26 cellular contexts compared by ENCODE assay signal in genomic region chr7:128959296-128959695, GRCh38. TPM values are rescaled to one million over a fixed set of nuclear protein-coding genes. Genes with fewer than 3 reads are reported as not detected.
DNase-seq lines count a peak whose midpoint lies in the region; ATAC-seq and TF ChIP-seq lines count a peak whose summit lies in the region.
"Had no signal": no experiment of that assay in that cellular context is flagged by ENCODE, and none has a peak within 500 bp of the region (broad histone marks: within the 10 kb centered on the region; RNA-seq: fewer than 3 reads in every experiment).

No MANE protein-coding gene starts in this region.

- H3K36me3 ChIP-seq in transverse colon, result peaks cover 0 to 36% (median 16%) of the 10 kb centered on the region in 4 donors
- peaks cover 7% of the 10 kb centered on the region; the same call in 1 of the 2 replicates for H3K36me3 ChIP-seq in MG63

- H3K9me3 ChIP-seq in transverse colon (no peaks in the 10 kb centered on the region), MG63 (no peaks in the 10 kb centered on the region)

- peaks cover 12% of the 10 kb centered on the region for H3K36me3 Mint-ChIP-seq in activated naive CD8-positive, alpha-beta T cell
- peaks cover 59% of the 10 kb centered on the region for H3K36me3 Mint-ChIP-seq in activated naive CD8-positive, alpha-beta T cell treated with anti-CD3 and anti-CD28 coated beads, Interleukin-2, amount 50 U/mL, for 24 hours (ENCODE audit: low read depth)
- H3K36me3 Mint-ChIP-seq in stimulated activated memory B cell treated with anti-CD40 and anti-IgM and Interleukin-4, amounts not matched to agents 10 μg/mL and 1 μg/mL and 100 μg/mL, for 72 hours, result peaks cover 74% of the 10 kb centered on the region

- H3K27ac Mint-ChIP-seq in activated naive CD8-positive, alpha-beta T cell, result peak overlapping the region; percentile 54
- H3K27ac Mint-ChIP-seq in activated naive CD8-positive, alpha-beta T cell treated with anti-CD3 and anti-CD28 coated beads, Interleukin-2, amount 50 U/mL, for 24 hours, result no peak overlapping the region
- H3K27ac Mint-ChIP-seq in stimulated activated memory B cell treated with anti-CD40 and anti-IgM and Interleukin-4, amounts not matched to agents 10 μg/mL and 1 μg/mL and 100 μg/mL, for 72 hours, result peak overlapping the region; percentile 76
- H3K27ac Mint-ChIP-seq: HFFc6 had no signal

- in situ Hi-C loops in transverse colon (cut with MboI; ENCODE audit: low pct_ligation_motif_present in 1 of 4, low pct_unique_long_range_greater_than_20kb in 1 of 4, low sequenced_read_pairs in 3 of 4), result loop anchor here in 1 of 4 donors (25.0 kb wide), 2 partner anchors 97 to 128 kb away; partner anchors contain the start of gene ATP6V1F

- H3K27me3 ChIP-seq in transverse colon (no peaks in the 10 kb centered on the region), MG63 (no peaks in the 10 kb centered on the region)

- H3K9me3 Mint-ChIP-seq in activated naive CD8-positive, alpha-beta T cell (ENCODE audit: low read depth), result no peaks in the 10 kb centered on the region
- no peaks in the 10 kb centered on the region for H3K9me3 Mint-ChIP-seq in activated naive CD8-positive, alpha-beta T cell treated with anti-CD3 and anti-CD28 coated beads, Interleukin-2, amount 50 U/mL, for 24 hours
- H3K9me3 Mint-ChIP-seq in stimulated activated memory B cell treated with anti-CD40 and anti-IgM and Interleukin-4, amounts not matched to agents 10 μg/mL and 1 μg/mL and 100 μg/mL, for 72 hours, result no peaks in the 10 kb centered on the region
- H3K9me3 Mint-ChIP-seq: H9, HFFc6 had no signal

- H3K4me3 ChIP-seq in transverse colon (no peak overlapping the region), MG63 (no peak overlapping the region)
- H3K4me3 ChIP-seq: GM23248 had no signal

- intact Hi-C loops in transverse colon (cut with DNase I; ENCODE audit: low total_unique reads), result no loop called here

- TF ChIP-seq CTCF in VCaP (conservative IDR thresholded peaks at IDR 0.05) (no peak), transverse colon (IDR thresholded peaks at IDR 0.05) (no peak)

- 91 to 93% methylated on average over 4 of the region's 4 CpGs for WGBS in transverse colon (ENCODE audit: low coverage in 1 of 2), 2 donors

- no peak for TF ChIP-seq POLR2A in transverse colon (IDR thresholded peaks at IDR 0.05)

- DNase-seq in activated CD4-positive, alpha-beta T cell treated with anti-CD3 and anti-CD28 coated beads for 48 hours, result peak; percentile 36
- no peak for DNase-seq in activated CD4-positive, alpha-beta T cell treated with anti-CD3 and anti-CD28 coated beads, Interleukin-2, amount 50 U/mL, for 4 hours
- no peak for DNase-seq in activated naive CD8-positive, alpha-beta T cell treated with anti-CD3 and anti-CD28 coated beads, Interleukin-2, amount 50 U/mL, for 24 hours
- no peak for DNase-seq in transverse colon
- DNase-seq in MG63, result no peak
- DNase-seq: AML-193; DMS53; GDM1; GM23248; H9; HFFc6; Karpas-422; NCI-H1048; NCI-H1436; NCI-H187 treated with DMSO at 0.1 percent for 48 hours; NCI-H2107; NCI-H446 treated with DMSO at 0.1 percent for 48 hours; NCI-H526 treated with DMSO at 0.1 percent for 48 hours; NK-92 treated with Interleukin-12 subunit alpha and Interleukin-12 subunit beta, amount 100 ng/mL, for 24 hours; SHP77 treated with DMSO at 0.1 percent for 48 hours had no signal

- ATAC-seq in activated naive CD8-positive, alpha-beta T cell treated with anti-CD3 and anti-CD28 coated beads, Interleukin-2, amount 50 U/mL, for 24 hours, result no peak
- ATAC-seq in stimulated activated memory B cell treated with anti-CD40 and anti-IgM and Interleukin-4, amounts not matched to agents 10 μg/mL and 1 μg/mL and 100 μg/mL, for 72 hours, result no peak

- H3K4me1 Mint-ChIP-seq in activated naive CD8-positive, alpha-beta T cell (ENCODE audit: low read depth), result peaks cover 21% of the 10 kb centered on the region
- H3K4me1 Mint-ChIP-seq in activated naive CD8-positive, alpha-beta T cell treated with anti-CD3 and anti-CD28 coated beads, Interleukin-2, amount 50 U/mL, for 24 hours, result peaks cover 42% of the 10 kb centered on the region
- peaks cover 46% of the 10 kb centered on the region for H3K4me1 Mint-ChIP-seq in stimulated activated memory B cell treated with anti-CD40 and anti-IgM and Interleukin-4, amounts not matched to agents 10 μg/mL and 1 μg/mL and 100 μg/mL, for 72 hours

- no peak for TF ChIP-seq EP300 in transverse colon (IDR thresholded peaks at IDR 0.05; ENCODE audit: low read depth)

- peaks cover 0 to 2% (median 0%) of the 10 kb centered on the region in 4 donors for H3K4me1 ChIP-seq in transverse colon

- H3K4me3 Mint-ChIP-seq in activated naive CD8-positive, alpha-beta T cell, result no peak overlapping the region
- H3K4me3 Mint-ChIP-seq in activated naive CD8-positive, alpha-beta T cell treated with anti-CD3 and anti-CD28 coated beads, Interleukin-2, amount 50 U/mL, for 24 hours, result no peak overlapping the region
- H3K4me3 Mint-ChIP-seq in stimulated activated memory B cell treated with anti-CD40 and anti-IgM and Interleukin-4, amounts not matched to agents 10 μg/mL and 1 μg/mL and 100 μg/mL, for 72 hours, result no peak overlapping the region
- H3K4me3 Mint-ChIP-seq: H9, HFFc6 had no signal

- peak overlapping the region; percentile 59; the same call in 1 of the 2 replicates for H3K27ac ChIP-seq in VCaP
- H3K27ac ChIP-seq in transverse colon, result no peak overlapping the region
- H3K27ac ChIP-seq: C4-2B, GM23248, RWPE1 had no signal

- H3K27me3 Mint-ChIP-seq in activated naive CD8-positive, alpha-beta T cell, result no peaks in the 10 kb centered on the region
- no peaks in the 10 kb centered on the region for H3K27me3 Mint-ChIP-seq in activated naive CD8-positive, alpha-beta T cell treated with anti-CD3 and anti-CD28 coated beads, Interleukin-2, amount 50 U/mL, for 24 hours
- no peaks in the 10 kb centered on the region for H3K27me3 Mint-ChIP-seq in stimulated activated memory B cell treated with anti-CD40 and anti-IgM and Interleukin-4, amounts not matched to agents 10 μg/mL and 1 μg/mL and 100 μg/mL, for 72 hours

RNA-seq across cellular contexts. Expression of gene IRF5, which starts 21.6 kb away (rescaled TPM):
- 1 to 10 TPM; 2.2 to 10.0 (median 6.2) TPM for total RNA-seq in transverse colon
- 0.89 and 2.4 TPM in 2 replicates for total RNA-seq in MG63 (2014; rRNA removed; shearing (Covaris generic); ENCODE audit: low replicate concordance)

RNA-seq across cellular contexts. Expression of gene KCP, which starts 48.8 kb away (rescaled TPM):
- total RNA-seq in transverse colon, result under 1 TPM in 3 of 4 donors, not detected in 1; 0.32 to 0.75 (median 0.68) TPM
- total RNA-seq in MG63 (2014; rRNA removed; shearing (Covaris generic); ENCODE audit: low replicate concordance), result not detected in 2 replicates
- total RNA-seq: GM23248, M059J had no signal
